ENCODE assay signal across 8 cellular contexts in the genomic region with DNA sequence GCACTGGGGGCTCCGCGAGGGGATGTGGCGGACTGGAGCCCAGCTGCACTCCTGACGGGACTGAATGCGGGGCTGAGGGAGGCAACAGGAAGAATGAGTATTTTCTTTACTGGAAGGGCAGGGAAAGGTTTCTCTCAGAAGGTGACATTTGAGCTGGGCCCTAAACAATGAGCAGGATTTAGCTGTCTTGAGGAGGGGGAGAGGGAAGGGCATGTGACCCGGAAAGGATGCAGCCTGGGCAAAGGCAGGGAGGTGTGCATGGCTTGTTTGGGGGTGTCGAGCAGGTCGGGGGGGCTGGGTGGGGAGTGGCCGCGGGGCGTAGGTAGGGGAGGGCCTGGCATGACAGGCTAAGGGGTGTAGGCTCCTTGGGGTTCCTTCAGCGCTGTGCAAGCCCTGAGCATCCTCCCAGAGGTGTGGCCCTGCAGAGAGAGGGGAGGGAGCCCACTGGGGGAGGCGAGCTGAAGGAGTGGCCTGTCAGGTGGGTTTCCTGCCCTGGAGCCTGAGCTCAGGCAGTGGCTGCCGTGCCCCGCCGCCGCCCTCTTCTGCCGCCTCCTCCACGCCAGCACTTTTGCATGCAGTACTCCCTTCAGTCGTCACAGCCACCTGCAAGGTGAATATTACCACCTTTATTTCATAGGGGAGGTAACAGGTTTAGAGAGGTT. TPM values are rescaled to one million over a fixed set of nuclear protein-coding genes. Genes with fewer than 3 reads are reported as not detected.
DNase-seq lines count a peak whose midpoint lies in the region; ATAC-seq and TF ChIP-seq lines count a peak whose summit lies in the region.

No MANE protein-coding gene starts in this region.

- intact Hi-C loops in activated CD8-positive, alpha-beta T cell treated with anti-CD3 and anti-CD28 coated beads for 36 hours (cut with micrococcal nuclease) = loop anchor here (5.0 kb wide), 2 partner anchors 52 to 67 kb away; partner anchors contain the start of genes PIF1 and PLEKHO2
- intact Hi-C loops in ovary (cut with DNase I) = loop anchor here in 2 of 4 donors (5.0 to 10.0 kb wide), 3 partner anchors 50 to 160 kb away; partner anchors contain the start of gene PLEKHO2 (in 2 of the 2)

- peak overlapping the region in 1 of 2 donors; percentile 36 for H3K27ac ChIP-seq in ovary

- peaks cover 20% of the 10 kb centered on the region for H3K4me1 ChIP-seq in ovary (ENCODE audit: insufficient read depth)

- peak overlapping the region; percentile 91 for H3K4me3 Mint-ChIP-seq in activated CD8-positive, alpha-beta T cell treated with anti-CD3 and anti-CD28 coated beads for 36 hours

- WGBS in ovary, 3 donors = 52 to 57% (median 56%) methylated on average over 20 of the region's 20 CpGs

- TF ChIP-seq EP300 in ovary (IDR thresholded peaks at IDR 0.05) = no peak

- no peaks in the 10 kb centered on the region for H3K27me3 Mint-ChIP-seq in activated CD8-positive, alpha-beta T cell treated with anti-CD3 and anti-CD28 coated beads for 36 hours

- no peaks in the 10 kb centered on the region for H3K9me3 ChIP-seq in ovary

- peak; percentile 48 for ATAC-seq in HG03354 (IDR thresholded peaks at IDR 0.05; ENCODE audit: poor library complexity, severe bottlenecking, unreplicated experiment)
- peak; percentile 54 for ATAC-seq in activated CD8-positive, alpha-beta T cell treated with anti-CD3 and anti-CD28 coated beads for 36 hours

- H3K4me3 ChIP-seq in epithelial cell of proximal tubule (ENCODE audit: low read depth, low read length) (peak overlapping the region; percentile 13), ovary (peak overlapping the region; percentile 19)

- TF ChIP-seq POLR2A in ovary (IDR thresholded peaks at IDR 0.05) = no peak

- H3K27me3 ChIP-seq in ovary = no peaks in the 10 kb centered on the region

- H3K4me1 Mint-ChIP-seq in activated CD8-positive, alpha-beta T cell treated with anti-CD3 and anti-CD28 coated beads for 36 hours (ENCODE audit: low read depth) = peaks cover 54% of the 10 kb centered on the region

- POLR2A ChIA-PET in activated CD8-positive, alpha-beta T cell treated with anti-CD3 and anti-CD28 coated beads for 36 hours (lab: Charles Lee) = interaction anchor here (0.8 to 3.9 kb wide), 17 partner anchors 9 to 410 kb away, joined by 3 to 42 read pairs (median 4); partner anchors contain the start of genes ANKDD1A, PIF1, PLEKHO2 and RNU5B-1

- DNase-seq in GM19238 (ENCODE audit: insufficient read length, low spot score) (peak; percentile 57), epithelial cell of proximal tubule (ENCODE audit: low read depth) (no peak), ovary (no peak), occipital lobe (lab: John Stamatoyannopoulos, UW) (no peak), RKO (ENCODE audit: low spot score) (no peak), NCI-H1694 treated with DMSO at 0.1 percent for 48 hours (lab: John Stamatoyannopoulos, UW) (no peak)
- DNase-seq in activated CD8-positive, alpha-beta T cell treated with anti-CD3 and anti-CD28 coated beads for 36 hours = peak; percentile 89

- no peaks in the 10 kb centered on the region for H3K9me3 Mint-ChIP-seq in activated CD8-positive, alpha-beta T cell treated with anti-CD3 and anti-CD28 coated beads for 36 hours

- peaks cover 3% of the 10 kb centered on the region for H3K36me3 Mint-ChIP-seq in activated CD8-positive, alpha-beta T cell treated with anti-CD3 and anti-CD28 coated beads for 36 hours (ENCODE audit: low read depth)

- H3K36me3 ChIP-seq in ovary = no peaks in the 10 kb centered on the region

- CTCF ChIA-PET in activated CD8-positive, alpha-beta T cell treated with anti-CD3 and anti-CD28 coated beads for 36 hours (lab: Charles Lee) = interaction anchor here (0.6 to 4.6 kb wide), 11 partner anchors 9 to 164 kb away, joined by 3 to 70 read pairs (median 8); partner anchors contain the start of gene PLEKHO2

- TF ChIP-seq CTCF in activated CD8-positive, alpha-beta T cell treated with anti-CD3 and anti-CD28 coated beads for 36 hours (IDR thresholded peaks at IDR 0.05) = no peak
- TF ChIP-seq CTCF in epithelial cell of proximal tubule (conservative IDR thresholded peaks at IDR 0.05; ENCODE audit: low read depth, low read length) = no peak
- TF ChIP-seq CTCF in ovary (IDR thresholded peaks at IDR 0.05) = no peak

- peak overlapping the region; percentile 99 for H3K27ac Mint-ChIP-seq in activated CD8-positive, alpha-beta T cell treated with anti-CD3 and anti-CD28 coated beads for 36 hours

RNA-seq across cellular contexts. Expression of gene ANKDD1A, which starts 17.2 kb away (rescaled TPM):
- 1 to 10 TPM; 3.4 to 4.3 TPM for total RNA-seq in activated CD8-positive, alpha-beta T cell treated with anti-CD3 and anti-CD28 coated beads for 36 hours
- total RNA-seq in epithelial cell of proximal tubule = 0.51 and 3.0 TPM in 2 replicates
- total RNA-seq in ovary = 10 to 100 TPM in 5 of 7 donors, 1 to 10 TPM in 2; 5.7 to 29.4 (median 12.1) TPM
- 1 to 10 TPM; 6.2 to 10.0 TPM for polyA plus RNA-seq in ovary
- 15.6 TPM for total RNA-seq in occipital lobe

RNA-seq across cellular contexts. Expression of gene PLEKHO2, which starts 52.8 kb away (rescaled TPM):
- 10 to 100 TPM; 10.1 to 10.4 TPM for total RNA-seq in activated CD8-positive, alpha-beta T cell treated with anti-CD3 and anti-CD28 coated beads for 36 hours
- total RNA-seq in epithelial cell of proximal tubule = 3.9 and 6.4 TPM in 2 replicates
- 10 to 100 TPM; 12.6 to 42.7 (median 27.9) TPM for total RNA-seq in ovary
- 10 to 100 TPM; 16.6 to 19.5 TPM for polyA plus RNA-seq in ovary
- 6.7 TPM for total RNA-seq in occipital lobe

Comparison
In these comparisons a context has a peak if more than half of its experiments do, and no peak if none do; other contexts are left out.
1. DNase-seq: peak in GM19238 (single experiment) and activated CD8-positive, alpha-beta T cell treated with anti-CD3 and anti-CD28 coated beads for 36 hours (single experiment); none in epithelial cell of proximal tubule (single experiment), ovary (0 of 5), occipital lobe (single experiment), RKO (single experiment) and NCI-H1694 treated with DMSO at 0.1 percent for 48 hours (single experiment).